8 cellular contexts compared by ENCODE assay signal in genomic region chr11:123137496-123138270, GRCh38. TPM values are rescaled to one million over a fixed set of nuclear protein-coding genes. Genes with fewer than 3 reads are reported as not detected.
DNase-seq lines count a peak whose midpoint lies in the region; ATAC-seq and TF ChIP-seq lines count a peak whose summit lies in the region.

No MANE protein-coding gene starts in this region.

- TF ChIP-seq RAD21 in SK-N-SH (IDR thresholded peaks at IDR 0.05; ENCODE audit: low read length) = peak; percentile 28

- peak overlapping the region; percentile 83 for H2AFZ ChIP-seq in SK-N-SH (ENCODE audit: low read depth)

- peaks cover 55% of the 10 kb centered on the region for H3K79me2 ChIP-seq in SK-N-SH (ENCODE audit: insufficient read depth)

- H3K9me3 Mint-ChIP-seq in activated naive CD4-positive, alpha-beta T cell treated with anti-CD3 and anti-CD28 coated beads, Interleukin-2, amount 10 ng/mL, durations not matched to agents 7 days and 5 days = no peaks in the 10 kb centered on the region

- CTCF ChIA-PET in SK-N-SH (lab: Yijun Ruan, JAX) = interaction anchor here (1.2 to 3.6 kb wide), 4 partner anchors 26 to 124 kb away, joined by 4 to 26 read pairs (median 13); no protein-coding TSS in a partner anchor
- CTCF ChIA-PET in activated naive CD4-positive, alpha-beta T cell treated with anti-CD3 and anti-CD28 coated beads, Interleukin-2, amount 10 ng/mL, durations not matched to agents 7 days and 5 days (lab: Charles Lee) = interaction anchor here (1.0 kb wide), 1 partner anchor 124 kb away, joined by 3 read pairs; no protein-coding TSS in a partner anchor

- H3K36me3 Mint-ChIP-seq in activated naive CD4-positive, alpha-beta T cell treated with anti-CD3 and anti-CD28 coated beads, Interleukin-2, amount 10 ng/mL, durations not matched to agents 7 days and 5 days = no peaks in the 10 kb centered on the region

- peaks cover 12% of the 10 kb centered on the region for H3K27me3 Mint-ChIP-seq in activated naive CD4-positive, alpha-beta T cell treated with anti-CD3 and anti-CD28 coated beads, Interleukin-2, amount 10 ng/mL, durations not matched to agents 7 days and 5 days

- TF ChIP-seq CTCF in SK-N-SH (IDR thresholded peaks at IDR 0.05) (peak; percentile 39), right atrium auricular region (IDR thresholded peaks at IDR 0.05) (no peak)

- H3K9ac ChIP-seq in SK-N-SH = peak overlapping the region; percentile 79

- 6% methylated on average over 12 of the region's 23 CpGs for WGBS in SK-N-SH (ENCODE audit: low lambda C conversion rate)

- peak; percentile 46 to 70; a peak in 3 of 4 replicates for TF ChIP-seq EP300 in SK-N-SH (IDR thresholded peaks at IDR 0.05; ENCODE audit: borderline replicate concordance in 1 of 2, low read depth in 1 of 2, low read length in 1 of 2)

- peaks cover 48% of the 10 kb centered on the region for H3F3A ChIP-seq in SK-N-SH (replicated peaks; ENCODE audit: insufficient read depth)

- no peaks in the 10 kb centered on the region for H3K36me3 ChIP-seq in SK-N-SH (replicated peaks in 1 of 2; ENCODE audit: control insufficient read depth in 1 of 2, insufficient read depth in 2 of 2, low read length in 1 of 2)
- H3K36me3 ChIP-seq in right atrium auricular region = no peaks in the 10 kb centered on the region
- H3K36me3 ChIP-seq in HAP-1 (replicated peaks) = no peaks in the 10 kb centered on the region

- no peak overlapping the region for H3K27ac Mint-ChIP-seq in activated naive CD4-positive, alpha-beta T cell treated with anti-CD3 and anti-CD28 coated beads, Interleukin-2, amount 10 ng/mL, durations not matched to agents 7 days and 5 days

- intact Hi-C loops in sciatic nerve (cut with DNase I) = no loop called here

- no peaks in the 10 kb centered on the region for H3K9me2 ChIP-seq in SK-N-SH

- H4K20me1 ChIP-seq in SK-N-SH (ENCODE audit: insufficient read depth) = no peaks in the 10 kb centered on the region

- H3K4me1 ChIP-seq in SK-N-SH (ENCODE audit: control insufficient read depth in 1 of 2, insufficient read depth in 2 of 2, low read depth in 1 of 2, low read length in 1 of 2) (peaks cover 14 to 51% of the 10 kb centered on the region in 2 experiments), right atrium auricular region (peaks cover 0 to 13% of the 10 kb centered on the region in 2 donors), HAP-1 (no peaks in the 10 kb centered on the region)

- ATAC-seq in sciatic nerve (peak; percentile 92), HG03342 (IDR thresholded peaks at IDR 0.05; ENCODE audit: unreplicated experiment) (no peak)

- H3K4me3 Mint-ChIP-seq in activated naive CD4-positive, alpha-beta T cell treated with anti-CD3 and anti-CD28 coated beads, Interleukin-2, amount 10 ng/mL, durations not matched to agents 7 days and 5 days = no peak overlapping the region

- H3K27ac ChIP-seq in SK-N-SH (ENCODE audit: low read depth in 2 of 2, low read length in 1 of 2) = peak overlapping the region in 1 of 2 experiments; percentile 99; a peak in 2 of 4 replicates
- H3K27ac ChIP-seq in right atrium auricular region = peak overlapping the region; percentile 63 to 69

- H3K9me3 ChIP-seq in SK-N-SH = no peaks in the 10 kb centered on the region
- no peaks in the 10 kb centered on the region for H3K9me3 ChIP-seq in right atrium auricular region
- no peaks in the 10 kb centered on the region for H3K9me3 ChIP-seq in HAP-1

- peak overlapping the region; percentile 81 for H3K4me2 ChIP-seq in SK-N-SH

- H3K4me3 ChIP-seq in SK-N-SH (ENCODE audit: low read depth in 2 of 2, low read length in 1 of 2) = peak overlapping the region; percentile 6 to 40; a peak in 1 of 4 replicates
- H3K4me3 ChIP-seq in right atrium auricular region = peak overlapping the region in 1 of 2 donors; percentile 22
- no peak overlapping the region for H3K4me3 ChIP-seq in HAP-1

- H3K27me3 ChIP-seq in SK-N-SH (ENCODE audit: insufficient read depth) = no peaks in the 10 kb centered on the region
- no peaks in the 10 kb centered on the region for H3K27me3 ChIP-seq in right atrium auricular region
- no peaks in the 10 kb centered on the region for H3K27me3 ChIP-seq in HAP-1 (ENCODE audit: low read depth)

- DNase-seq in GM03348 (ENCODE audit: low spot score) (peak; percentile 78), SK-N-SH (peak; percentile 85), right atrium auricular region (ENCODE audit: low spot score) (peak; percentile 94), sciatic nerve (ENCODE audit: low spot score) (peak; percentile 86), T-helper 1 cell (no peak), HAP-1 (ENCODE audit: low spot score in 2 of 2) (no peak)
- DNase-seq in activated naive CD4-positive, alpha-beta T cell treated with anti-CD3 and anti-CD28 coated beads, Interleukin-2, amount 10 ng/mL, durations not matched to agents 7 days and 5 days = no peak

- H3K4me1 Mint-ChIP-seq in activated naive CD4-positive, alpha-beta T cell treated with anti-CD3 and anti-CD28 coated beads, Interleukin-2, amount 10 ng/mL, durations not matched to agents 7 days and 5 days = peaks cover 2% of the 10 kb centered on the region

- in situ Hi-C loops in HAP-1 (cut with MboI; ENCODE audit: low sequenced_read_pairs) = no loop called here

- POLR2A ChIA-PET in SK-N-SH (lab: Yijun Ruan, JAX) = interaction anchor here (0.9 to 2.0 kb wide), 13 partner anchors 8 to 124 kb away, joined by 3 to 26 read pairs (median 4); partner anchors contain the start of gene CLMP

TF ChIP-seq in SK-N-SH, 30 proteins besides CTCF, POLR2A, EP300 and RAD21 (continues in another document):
- TF ChIP-seq FOXM1 (IDR thresholded peaks at IDR 0.05; ENCODE audit: low read depth) = peak; percentile 28; the same call in 1 of the 2 replicates
- no peak for TF ChIP-seq YY1 (IDR thresholded peaks at IDR 0.05; ENCODE audit: low read depth)
- TF ChIP-seq SIN3A (IDR thresholded peaks at IDR 0.05; ENCODE audit: borderline replicate concordance, low read depth, low read length) = no peak
- TF ChIP-seq GATA2 (CRISPR knock-in tag; IDR thresholded peaks at IDR 0.05) = no peak
- no peak for TF ChIP-seq RFX5 (IDR thresholded peaks at IDR 0.05; ENCODE audit: low read length)
- TF ChIP-seq USF2 (IDR thresholded peaks at IDR 0.05; ENCODE audit: borderline replicate concordance, low read depth, low read length) = no peak
- TF ChIP-seq NFIC (IDR thresholded peaks at IDR 0.05; ENCODE audit: borderline replicate concordance) = no peak
- peak; percentile 73; the same call in 1 of the 2 replicates for TF ChIP-seq MXI1 (IDR thresholded peaks at IDR 0.05; ENCODE audit: low read depth, low read length)
- no peak; the same call in 1 of the 2 replicates for TF ChIP-seq RCOR1 (IDR thresholded peaks at IDR 0.05; ENCODE audit: low read length)
- TF ChIP-seq FOXJ3 (CRISPR knock-in tag; IDR thresholded peaks at IDR 0.05) = no peak
- TF ChIP-seq USF1 (IDR thresholded peaks at IDR 0.05; ENCODE audit: borderline replicate concordance, low read depth) = no peak
- no peak for TF ChIP-seq ZBTB33 (IDR thresholded peaks at IDR 0.05; ENCODE audit: borderline replicate concordance, low read depth)
- peak; percentile 48 for TF ChIP-seq CHD2 (IDR thresholded peaks at IDR 0.05; ENCODE audit: low read length, partially characterized antibody)
- TF ChIP-seq JUND (IDR thresholded peaks at IDR 0.05) = no peak
- no peak for TF ChIP-seq RXRA (IDR thresholded peaks at IDR 0.05; ENCODE audit: borderline replicate concordance, low read depth)
- TF ChIP-seq TAF1 (IDR thresholded peaks at IDR 0.05; ENCODE audit: borderline replicate concordance, low read depth, low read length) = peak; percentile 63
- peak; percentile 88 for TF ChIP-seq POLR2AphosphoS5 (IDR thresholded peaks at IDR 0.05; ENCODE audit: low read depth, low read length)
- peak; percentile 53; the same call in 1 of the 2 replicates for TF ChIP-seq TEAD4 (IDR thresholded peaks at IDR 0.05; ENCODE audit: borderline replicate concordance, insufficient read depth)
- TF ChIP-seq MEF2A (IDR thresholded peaks at IDR 0.05; ENCODE audit: borderline replicate concordance, low read depth) = no peak

RNA-seq across cellular contexts. Expression of gene CLMP, which starts 57.4 kb away (rescaled TPM):
- polyA plus RNA-seq in SK-N-SH (2012; rRNA removed) = 61.9 and 85.1 TPM in 2 replicates
- polyA plus RNA-seq in SK-N-SH (2012; cell fraction: cytosol; rRNA removed) = 62.2 and 80.3 TPM in 2 replicates
- polyA plus RNA-seq in SK-N-SH (2012; cell fraction: nucleus; rRNA removed) = 63.2 and 66.2 TPM in 2 replicates
- total RNA-seq in right atrium auricular region (10 to 100 TPM in 1 of 2 donors, 1 to 10 TPM in 1; 8.4 to 34.3 TPM), sciatic nerve (74.6 TPM)

Comparison
In these comparisons a context has a peak if more than half of its experiments do, and no peak if none do; other contexts are left out.
1. DNase-seq: peak in GM03348 (single experiment), SK-N-SH (single experiment), right atrium auricular region (single experiment) and sciatic nerve (single experiment); none in T-helper 1 cell (0 of 5), activated naive CD4-positive, alpha-beta T cell treated with anti-CD3 and anti-CD28 coated beads, Interleukin-2, amount 10 ng/mL, durations not matched to agents 7 days and 5 days (single experiment) and HAP-1 (0 of 2).